In genomic region chr2:191688934-191689695, GRCh38 we compare ENCODE assay signal across 1 cellular context.
A peak's percentile ranks its signal among the peaks of the same experiment; 100 is the strongest.
TF ChIP-seq lines count a peak whose summit lies in the region.

No MANE protein-coding gene starts in this region.

TF ChIP-seq in HepG2, 621 proteins besides CTCF, POLR2A, EP300 and RAD21 (continued from another document):
- TF ChIP-seq SNRNP70 (IDR thresholded peaks at IDR 0.05; ENCODE audit: low read depth, low read length) (no peak), KMT2A (CRISPR knock-in tag; IDR thresholded peaks at IDR 0.05) (no peak), ZNF260 (CRISPR knock-in tag; IDR thresholded peaks at IDR 0.05; ENCODE audit: borderline replicate concordance, low read depth) (no peak), CEBPG (CRISPR knock-in tag; IDR thresholded peaks at IDR 0.05) (0 out of 2 replicates have a peak, but pooled peaks have one; percentile 26), SMAD9 (CRISPR knock-in tag; IDR thresholded peaks at IDR 0.05) (no peak), ZBTB42 (CRISPR knock-in tag; IDR thresholded peaks at IDR 0.05) (no peak), ZNF225 (CRISPR knock-in tag; IDR thresholded peaks at IDR 0.05) (no peak), SP140L (CRISPR knock-in tag; IDR thresholded peaks at IDR 0.05; ENCODE audit: borderline replicate concordance) (no peak), TCF7 (IDR thresholded peaks at IDR 0.05; ENCODE audit: low read depth) (no peak; the same call in 1 of the 2 replicates)
